In the genomic region with DNA sequence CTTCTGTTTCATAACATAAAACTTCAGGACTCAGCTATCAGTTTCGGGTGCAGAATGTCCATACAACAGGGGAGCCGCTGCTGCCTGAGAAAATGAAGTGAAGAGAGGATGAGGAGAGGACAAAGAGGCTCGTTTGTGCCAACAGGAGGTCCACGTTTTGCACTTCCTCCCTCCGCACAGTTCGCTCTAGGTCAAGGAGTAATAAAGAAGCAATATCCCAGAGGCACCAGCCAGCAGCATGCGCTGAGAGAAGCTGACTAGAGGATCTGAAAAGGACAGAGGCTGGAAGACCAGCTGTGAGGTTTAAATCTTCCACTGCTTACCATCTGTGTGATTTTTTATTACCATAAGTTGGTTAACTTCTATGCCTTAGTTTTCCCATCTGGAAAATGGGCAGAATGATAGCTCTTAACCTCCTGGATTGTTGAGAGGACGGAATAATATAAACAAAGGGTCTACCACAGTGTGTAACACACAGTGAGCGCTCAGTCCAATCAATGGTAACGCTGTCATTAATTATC, we compare ENCODE assay signal across 8 cellular contexts. TPM values are rescaled to one million over a fixed set of nuclear protein-coding genes. Genes with fewer than 3 reads are reported as not detected.
DNase-seq lines count a peak whose midpoint lies in the region; ATAC-seq and TF ChIP-seq lines count a peak whose summit lies in the region.

No MANE protein-coding gene starts in this region.

- WGBS in tibial nerve, 2 donors: 22 to 25% methylated on average over 10 of the region's 10 CpGs

- no peak for ATAC-seq in activated T-cell treated with anti-CD3 and anti-CD28 coated beads, Interleukin-2, amount 50 U/mL, for 4 hours
- ATAC-seq in GM18511 (IDR thresholded peaks at IDR 0.05; ENCODE audit: unreplicated experiment): no peak
- no peak for ATAC-seq in activated CD4-positive, CD25-positive, alpha-beta regulatory T cell treated with anti-CD3 and anti-CD28 coated beads, Interleukin-2, amount 50 U/mL, for 24 hours

- H3K27ac Mint-ChIP-seq in activated T-helper 2 cell treated with anti-CD3 and anti-CD28 coated beads, Interferon-gamma antibody, Interleukin-2, Interleukin-4, amounts not matched to agents 10 μg/mL and 5 μg/mL and 100 μg/mL, durations not matched to agents 14 hours and 24 hours and 36 hours: peak overlapping the region; percentile 91

- DNase-seq in activated T-cell treated with anti-CD3 and anti-CD28 coated beads, Interleukin-2, amount 50 U/mL, for 4 hours: no peak
- no peak for DNase-seq in activated T-cell treated with anti-CD3 and anti-CD28 coated beads, Interleukin-2, amount 50 U/mL, for 1 hour
- DNase-seq in activated T-helper 2 cell treated with anti-CD3 and anti-CD28 coated beads, Interferon-gamma antibody, Interleukin-2, Interleukin-4, amounts not matched to agents 10 μg/mL and 5 μg/mL and 100 μg/mL, durations not matched to agents 14 hours and 24 hours and 36 hours (ENCODE audit: low spot score): no peak
- DNase-seq in left kidney (ENCODE audit: low read depth, low spot score) (peak; percentile 8), tibial nerve (ENCODE audit: low spot score in 2 of 2) (no peak), inferior parietal cortex (ENCODE audit: extremely low spot score) (no peak)

- TF ChIP-seq POLR2A in tibial nerve (IDR thresholded peaks at IDR 0.05): no peak

- no peaks in the 10 kb centered on the region for H3K9me3 ChIP-seq in tibial nerve

- intact Hi-C loops in activated T-helper 2 cell treated with anti-CD3 and anti-CD28 coated beads, Interferon-gamma antibody, Interleukin-2, Interleukin-4, amounts not matched to agents 10 μg/mL and 5 μg/mL and 100 μg/mL, durations not matched to agents 14 hours and 24 hours and 36 hours (cut with micrococcal nuclease): loop anchor here (2.0 to 5.0 kb wide), 2 partner anchors 42 to 264 kb away; a partner anchor contains a TSS

- peaks cover 0 to 32% (median 0%) of the 10 kb centered on the region in 3 donors for H3K36me3 ChIP-seq in tibial nerve

- peaks cover 23% of the 10 kb centered on the region for H3K4me1 Mint-ChIP-seq in activated T-cell treated with anti-CD3 and anti-CD28 coated beads, Interleukin-2, amount 50 U/mL, for 4 hours (ENCODE audit: low read depth)
- H3K4me1 Mint-ChIP-seq in activated T-helper 2 cell treated with anti-CD3 and anti-CD28 coated beads, Interferon-gamma antibody, Interleukin-2, Interleukin-4, amounts not matched to agents 10 μg/mL and 5 μg/mL and 100 μg/mL, durations not matched to agents 14 hours and 24 hours and 36 hours (ENCODE audit: low read depth): peaks cover 29% of the 10 kb centered on the region

- H3K4me3 Mint-ChIP-seq in activated T-cell treated with anti-CD3 and anti-CD28 coated beads, Interleukin-2, amount 50 U/mL, for 4 hours: peak overlapping the region; percentile 91
- peak overlapping the region; percentile 88 for H3K4me3 Mint-ChIP-seq in activated T-helper 2 cell treated with anti-CD3 and anti-CD28 coated beads, Interferon-gamma antibody, Interleukin-2, Interleukin-4, amounts not matched to agents 10 μg/mL and 5 μg/mL and 100 μg/mL, durations not matched to agents 14 hours and 24 hours and 36 hours (ENCODE audit: low read depth)

- H3K9me3 Mint-ChIP-seq in activated T-cell treated with anti-CD3 and anti-CD28 coated beads, Interleukin-2, amount 50 U/mL, for 4 hours: peaks cover 5% of the 10 kb centered on the region
- H3K9me3 Mint-ChIP-seq in activated T-helper 2 cell treated with anti-CD3 and anti-CD28 coated beads, Interferon-gamma antibody, Interleukin-2, Interleukin-4, amounts not matched to agents 10 μg/mL and 5 μg/mL and 100 μg/mL, durations not matched to agents 14 hours and 24 hours and 36 hours: peaks cover 11% of the 10 kb centered on the region

- no peak for TF ChIP-seq CTCF in tibial nerve (IDR thresholded peaks at IDR 0.05)

- H3K4me1 ChIP-seq in tibial nerve: peaks cover 0 to 27% (median 11%) of the 10 kb centered on the region in 4 donors

- no peak for TF ChIP-seq EP300 in tibial nerve (IDR thresholded peaks at IDR 0.05)

- H3K27me3 Mint-ChIP-seq in activated T-cell treated with anti-CD3 and anti-CD28 coated beads, Interleukin-2, amount 50 U/mL, for 4 hours (ENCODE audit: low read depth): peaks cover 7% of the 10 kb centered on the region
- H3K27me3 Mint-ChIP-seq in activated T-helper 2 cell treated with anti-CD3 and anti-CD28 coated beads, Interferon-gamma antibody, Interleukin-2, Interleukin-4, amounts not matched to agents 10 μg/mL and 5 μg/mL and 100 μg/mL, durations not matched to agents 14 hours and 24 hours and 36 hours (ENCODE audit: low read depth): peaks cover 4% of the 10 kb centered on the region

- peaks cover 13% of the 10 kb centered on the region for H3K36me3 Mint-ChIP-seq in activated T-cell treated with anti-CD3 and anti-CD28 coated beads, Interleukin-2, amount 50 U/mL, for 4 hours (ENCODE audit: insufficient read depth)
- H3K36me3 Mint-ChIP-seq in activated T-helper 2 cell treated with anti-CD3 and anti-CD28 coated beads, Interferon-gamma antibody, Interleukin-2, Interleukin-4, amounts not matched to agents 10 μg/mL and 5 μg/mL and 100 μg/mL, durations not matched to agents 14 hours and 24 hours and 36 hours (ENCODE audit: low read depth): peaks cover 9% of the 10 kb centered on the region

- H3K27me3 ChIP-seq in tibial nerve: no peaks in the 10 kb centered on the region

- H3K4me3 ChIP-seq in tibial nerve: peak overlapping the region; percentile 63 to 89 (median 74)

- H3K27ac ChIP-seq in tibial nerve: peak overlapping the region; percentile 49 to 88 (median 76)

RNA-seq across cellular contexts. Expression of a gene that starts 0.7 kb away (rescaled TPM):
- 10 to 100 TPM; 10.4 to 13.2 (median 12.1) TPM for total RNA-seq in activated T-cell treated with anti-CD3 and anti-CD28 coated beads, Interleukin-2, amount 50 U/mL, for 4 hours
- total RNA-seq in activated T-helper 2 cell treated with anti-CD3 and anti-CD28 coated beads, Interferon-gamma antibody, Interleukin-2, Interleukin-4, amounts not matched to agents 10 μg/mL and 5 μg/mL and 100 μg/mL, durations not matched to agents 14 hours and 24 hours and 36 hours: 7.3 and 7.7 TPM in 2 replicates
- 100 to 1,000 TPM in 1 of 4 donors, 10 to 100 TPM in 3; 13.3 to 124 (median 45.9) TPM for total RNA-seq in tibial nerve
